ENCODE assay signal across 17 cellular contexts in the genomic region with DNA sequence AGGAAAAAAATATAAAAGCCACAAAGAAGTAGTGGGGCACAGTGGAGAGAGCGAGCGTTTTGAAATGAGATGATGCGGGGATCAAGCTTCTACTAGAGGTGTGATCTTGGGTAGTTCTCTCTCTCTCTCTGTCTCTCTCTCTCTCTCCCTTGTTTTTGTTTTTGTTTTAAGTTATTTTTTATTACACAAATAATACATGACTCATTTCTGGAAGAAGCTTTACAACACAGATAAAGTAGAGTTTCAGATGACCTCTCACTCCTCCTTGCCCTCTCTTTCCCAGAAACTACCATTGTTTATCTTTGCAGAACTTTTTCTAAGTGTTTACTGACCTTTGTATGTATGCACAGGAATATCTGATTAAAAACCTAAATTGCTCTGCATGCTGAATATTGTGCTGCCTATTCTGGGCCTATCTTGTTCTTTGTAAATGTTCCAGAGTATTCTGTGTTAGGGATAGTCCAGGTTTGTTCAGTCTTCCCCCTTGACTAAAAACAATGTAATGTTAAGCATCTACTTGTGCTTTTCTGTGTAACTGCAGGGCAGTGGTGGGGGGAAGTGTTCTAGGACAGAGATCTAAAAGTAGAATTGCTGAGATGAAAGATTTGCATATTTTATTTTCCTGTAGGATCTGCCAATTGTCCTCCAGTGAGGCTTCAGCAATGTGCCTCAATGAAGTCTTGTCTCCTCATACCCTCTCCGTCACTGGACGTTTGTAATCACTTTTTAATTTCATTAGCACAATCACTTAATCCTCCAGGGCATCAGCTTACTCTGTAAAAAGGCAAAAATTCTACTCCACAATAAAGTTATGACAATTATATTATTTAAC. TPM values are rescaled to one million over a fixed set of nuclear protein-coding genes. Genes with fewer than 3 reads are reported as not detected.
DNase-seq lines count a peak whose midpoint lies in the region; ATAC-seq and TF ChIP-seq lines count a peak whose summit lies in the region.
"Had no signal": no experiment of that assay in that cellular context is flagged by ENCODE, and none has a peak within 500 bp of the region (broad histone marks: within the 10 kb centered on the region; RNA-seq: fewer than 3 reads in every experiment).

No MANE protein-coding gene starts in this region.

- peak in 1 of 5 donors; percentile 67 for DNase-seq in CD4-positive, alpha-beta memory T cell
- no peak for DNase-seq in activated T-helper 1 cell treated with anti-CD3 and anti-CD28 coated beads, Interleukin-12 subunit alpha, Interleukin-12 subunit beta, Interleukin-2, Interleukin-4 antibody, amounts not matched to agents 30 ng/mL and 10 ng/mL and 1 ng/mL, durations not matched to agents 14 hours and 24 hours and 36 hours (ENCODE audit: low spot score)
- DNase-seq in fibroblast of peridontal ligament (ENCODE audit: extremely low read depth) (peak; percentile 22), NCI-H446 treated with DMSO at 0.1 percent for 48 hours (lab: John Stamatoyannopoulos, UW) (no peak), GM10266 (ENCODE audit: extremely low spot score) (no peak), NAMALWA (ENCODE audit: low spot score) (no peak)
- DNase-seq: activated CD4-positive, alpha-beta T cell treated with anti-CD3 and anti-CD28 coated beads for 48 hours; amygdala; heart right ventricle; Kasumi-1; left colon; naive B cell; NCI-H2107 had no signal

- no peak overlapping the region for H3K4me3 ChIP-seq in CD4-positive, alpha-beta memory T cell (ENCODE audit: low read length in 2 of 2)
- no peak overlapping the region for H3K4me3 ChIP-seq in HEK293 (ENCODE audit: low read depth, low read length)
- H3K4me3 ChIP-seq: BLaER1 treated with 17β-estradiol and CSF1 and Interleukin-3, amounts not matched to agents 10 nM and 100 nM; heart right ventricle; right atrium auricular region had no signal

- peak overlapping the region; percentile 43 to 87 (median 72) for H3K4me3 Mint-ChIP-seq in CD4-positive, alpha-beta memory T cell
- H3K4me3 Mint-ChIP-seq in activated T-helper 1 cell treated with anti-CD3 and anti-CD28 coated beads, Interleukin-12 subunit alpha, Interleukin-12 subunit beta, Interleukin-2, Interleukin-4 antibody, amounts not matched to agents 30 ng/mL and 10 ng/mL and 1 ng/mL, durations not matched to agents 14 hours and 24 hours and 36 hours: peak overlapping the region; percentile 45
- H3K4me3 Mint-ChIP-seq: naive B cell had no signal

- CTCF ChIA-PET in CD4-positive, alpha-beta memory T cell (lab: Charles Lee; ENCODE audit: partially characterized antibody): interaction anchor here (1.0 to 5.4 kb wide), 5 partner anchors 11 to 50 kb away, joined by 4 to 41 read pairs (median 4); no protein-coding TSS in a partner anchor
- CTCF ChIA-PET in HEK293 (lab: Yijun Ruan, JAX): interaction anchor here (0.5 to 0.7 kb wide), 2 partner anchors 92 to 404 kb away, joined by 3 read pairs; no protein-coding TSS in a partner anchor

- H3K27ac Mint-ChIP-seq in CD4-positive, alpha-beta memory T cell: peak overlapping the region; percentile 64 to 94 (median 91)
- peak overlapping the region; percentile 88 for H3K27ac Mint-ChIP-seq in activated T-helper 1 cell treated with anti-CD3 and anti-CD28 coated beads, Interleukin-12 subunit alpha, Interleukin-12 subunit beta, Interleukin-2, Interleukin-4 antibody, amounts not matched to agents 30 ng/mL and 10 ng/mL and 1 ng/mL, durations not matched to agents 14 hours and 24 hours and 36 hours

- intact Hi-C loops in CD4-positive, alpha-beta memory T cell (cut with micrococcal nuclease): loop anchor here (1.0 kb wide), 2 partner anchors 8 to 10 kb away; no protein-coding TSS in a partner anchor
- intact Hi-C loops in activated T-helper 1 cell treated with anti-CD3 and anti-CD28 coated beads, Interleukin-12 subunit alpha, Interleukin-12 subunit beta, Interleukin-2, Interleukin-4 antibody, amounts not matched to agents 30 ng/mL and 10 ng/mL and 1 ng/mL, durations not matched to agents 14 hours and 24 hours and 36 hours (cut with micrococcal nuclease): loop anchor here (10.0 kb wide), 3 partner anchors 1057 to 1407 kb away; no protein-coding TSS in a partner anchor

- peaks cover 5% of the 10 kb centered on the region for H3K36me3 ChIP-seq in CD4-positive, alpha-beta memory T cell (ENCODE audit: insufficient read depth, low read length)
- no peaks in the 10 kb centered on the region for H3K36me3 ChIP-seq in HEK293 (ENCODE audit: control insufficient read depth in 2 of 2, insufficient read depth in 1 of 2, low read length in 2 of 2)
- H3K36me3 ChIP-seq: heart right ventricle, right atrium auricular region had no signal

- peaks cover 100% of the 10 kb centered on the region for H3K4me1 ChIP-seq in CD4-positive, alpha-beta memory T cell (ENCODE audit: insufficient read depth, low read length)
- H3K4me1 ChIP-seq in HEK293 (ENCODE audit: control insufficient read depth, insufficient read depth, low read length): peaks cover 2% of the 10 kb centered on the region; the same call in 1 of the 2 replicates
- H3K4me1 ChIP-seq: right atrium auricular region had no signal

- H3K27ac ChIP-seq in CD4-positive, alpha-beta memory T cell (ENCODE audit: low read depth, low read length): peak overlapping the region; percentile 46
- no peak overlapping the region for H3K27ac ChIP-seq in HEK293 (ENCODE audit: extremely low read depth, low read depth, low read length)
- H3K27ac ChIP-seq: BLaER1 treated with 17β-estradiol and CSF1 and Interleukin-3, amounts not matched to agents 10 nM and 100 nM; right atrium auricular region had no signal

- ATAC-seq in GM19351 (IDR thresholded peaks at IDR 0.05; ENCODE audit: unreplicated experiment): no peak
- ATAC-seq: heart right ventricle, left colon had no signal

- peaks cover 56 to 65% of the 10 kb centered on the region in 2 donors for H3K36me3 Mint-ChIP-seq in CD4-positive, alpha-beta memory T cell
- peaks cover 48% of the 10 kb centered on the region for H3K36me3 Mint-ChIP-seq in activated T-helper 1 cell treated with anti-CD3 and anti-CD28 coated beads, Interleukin-12 subunit alpha, Interleukin-12 subunit beta, Interleukin-2, Interleukin-4 antibody, amounts not matched to agents 30 ng/mL and 10 ng/mL and 1 ng/mL, durations not matched to agents 14 hours and 24 hours and 36 hours (ENCODE audit: low read depth)
- H3K36me3 Mint-ChIP-seq: naive B cell had no signal

- TF ChIP-seq CTCF in HEK293 (tag by site-specific recombination; IDR thresholded peaks at IDR 0.05) (no peak), GM10266 (IDR thresholded peaks at IDR 0.05; ENCODE audit: control insufficient read depth, insufficient read depth, low read depth, missing control alignments) (no peak)

- H3K9me3 Mint-ChIP-seq in CD4-positive, alpha-beta memory T cell: peaks cover 0 to 6% (median 0%) of the 10 kb centered on the region in 8 donors
- peaks cover 13% of the 10 kb centered on the region for H3K9me3 Mint-ChIP-seq in activated T-helper 1 cell treated with anti-CD3 and anti-CD28 coated beads, Interleukin-12 subunit alpha, Interleukin-12 subunit beta, Interleukin-2, Interleukin-4 antibody, amounts not matched to agents 30 ng/mL and 10 ng/mL and 1 ng/mL, durations not matched to agents 14 hours and 24 hours and 36 hours

- POLR2A ChIA-PET in CD4-positive, alpha-beta memory T cell (lab: Charles Lee; ENCODE audit: partially characterized antibody): interaction anchor here (1.3 to 22.6 kb wide), 4 partner anchors 12 to 50 kb away, joined by 3 to 1810 read pairs (median 40); no protein-coding TSS in a partner anchor
- POLR2A ChIA-PET in HEK293 (lab: Yijun Ruan, JAX): no interaction called here

- H3K4me1 Mint-ChIP-seq in CD4-positive, alpha-beta memory T cell: peaks cover 74 to 97% (median 84%) of the 10 kb centered on the region in 4 donors
- H3K4me1 Mint-ChIP-seq in activated T-helper 1 cell treated with anti-CD3 and anti-CD28 coated beads, Interleukin-12 subunit alpha, Interleukin-12 subunit beta, Interleukin-2, Interleukin-4 antibody, amounts not matched to agents 30 ng/mL and 10 ng/mL and 1 ng/mL, durations not matched to agents 14 hours and 24 hours and 36 hours (ENCODE audit: low read depth): peaks cover 87% of the 10 kb centered on the region

- H3K9me3 ChIP-seq in CD4-positive, alpha-beta memory T cell (ENCODE audit: control insufficient read depth in 1 of 2, low read length in 2 of 2): no peaks in the 10 kb centered on the region
- no peaks in the 10 kb centered on the region for H3K9me3 ChIP-seq in HEK293 (ENCODE audit: control insufficient read depth, insufficient read depth, low read depth, low read length)
- H3K9me3 ChIP-seq: right atrium auricular region had no signal

- H3K27me3 ChIP-seq in CD4-positive, alpha-beta memory T cell (ENCODE audit: insufficient read depth, low read length): no peaks in the 10 kb centered on the region
- H3K27me3 ChIP-seq: BLaER1 treated with 17β-estradiol and CSF1 and Interleukin-3, amounts not matched to agents 10 nM and 100 nM; heart right ventricle; right atrium auricular region had no signal

- no peaks in the 10 kb centered on the region for H3K27me3 Mint-ChIP-seq in CD4-positive, alpha-beta memory T cell
- no peaks in the 10 kb centered on the region for H3K27me3 Mint-ChIP-seq in activated T-helper 1 cell treated with anti-CD3 and anti-CD28 coated beads, Interleukin-12 subunit alpha, Interleukin-12 subunit beta, Interleukin-2, Interleukin-4 antibody, amounts not matched to agents 30 ng/mL and 10 ng/mL and 1 ng/mL, durations not matched to agents 14 hours and 24 hours and 36 hours (ENCODE audit: insufficient read depth)
- H3K27me3 Mint-ChIP-seq: naive B cell had no signal

TF ChIP-seq in HEK293, 187 proteins besides CTCF, POLR2A, EP300 and RAD21 (continues in another document):
- TF ChIP-seq, protein P1, sequence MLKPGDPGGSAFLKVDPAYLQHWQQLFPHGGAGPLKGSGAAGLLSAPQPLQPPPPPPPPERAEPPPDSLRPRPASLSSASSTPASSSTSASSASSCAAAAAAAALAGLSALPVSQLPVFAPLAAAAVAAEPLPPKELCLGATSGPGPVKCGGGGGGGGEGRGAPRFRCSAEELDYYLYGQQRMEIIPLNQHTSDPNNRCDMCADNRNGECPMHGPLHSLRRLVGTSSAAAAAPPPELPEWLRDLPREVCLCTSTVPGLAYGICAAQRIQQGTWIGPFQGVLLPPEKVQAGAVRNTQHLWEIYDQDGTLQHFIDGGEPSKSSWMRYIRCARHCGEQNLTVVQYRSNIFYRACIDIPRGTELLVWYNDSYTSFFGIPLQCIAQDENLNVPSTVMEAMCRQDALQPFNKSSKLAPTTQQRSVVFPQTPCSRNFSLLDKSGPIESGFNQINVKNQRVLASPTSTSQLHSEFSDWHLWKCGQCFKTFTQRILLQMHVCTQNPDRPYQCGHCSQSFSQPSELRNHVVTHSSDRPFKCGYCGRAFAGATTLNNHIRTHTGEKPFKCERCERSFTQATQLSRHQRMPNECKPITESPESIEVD (tag by site-specific recombination; IDR thresholded peaks at IDR 0.05): peak; percentile 35; the same call in 1 of the 2 replicates
- no peak for TF ChIP-seq ZNF830 (tag by site-specific recombination; IDR thresholded peaks at IDR 0.05; ENCODE audit: low read depth)

RNA-seq across cellular contexts. Expression of a gene that starts 52.0 kb away (rescaled TPM):
- 100 to 1,000 TPM; 571 to 596 TPM for total RNA-seq in CD4-positive, alpha-beta memory T cell
- polyA plus RNA-seq in CD4-positive, alpha-beta memory T cell: 100 to 1,000 TPM; 184 to 414 TPM
- 100 and 107 TPM in 2 replicates for total RNA-seq in activated T-helper 1 cell treated with anti-CD3 and anti-CD28 coated beads, Interleukin-12 subunit alpha, Interleukin-12 subunit beta, Interleukin-2, Interleukin-4 antibody, amounts not matched to agents 30 ng/mL and 10 ng/mL and 1 ng/mL, durations not matched to agents 14 hours and 24 hours and 36 hours
